1 cellular context compared by ENCODE assay signal in the genomic region with DNA sequence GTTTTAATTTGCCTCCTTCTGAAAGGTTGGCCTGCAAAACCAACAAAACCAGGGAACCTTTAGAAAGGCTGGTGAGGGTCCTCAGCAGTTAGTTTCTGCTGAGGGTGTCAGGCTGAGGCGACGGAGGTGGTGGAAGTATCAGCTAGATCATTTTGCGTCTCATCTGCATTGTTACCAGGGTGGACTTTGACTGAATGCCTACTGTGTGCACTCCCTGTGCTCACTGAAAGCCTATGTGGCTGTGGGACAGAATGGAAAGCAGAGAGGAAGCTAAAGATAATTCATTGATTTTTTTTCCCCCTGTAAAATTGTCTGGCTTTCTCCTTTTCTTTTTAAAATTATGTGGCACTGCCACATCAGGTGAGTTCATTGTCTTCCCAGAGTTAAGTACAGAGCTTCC.
TF ChIP-seq lines count a peak whose summit lies in the region.

No MANE protein-coding gene starts in this region.

TF ChIP-seq in H1, 55 proteins besides CTCF, POLR2A, EP300 and RAD21 (continued from another document):
- TF ChIP-seq, protein P1, sequence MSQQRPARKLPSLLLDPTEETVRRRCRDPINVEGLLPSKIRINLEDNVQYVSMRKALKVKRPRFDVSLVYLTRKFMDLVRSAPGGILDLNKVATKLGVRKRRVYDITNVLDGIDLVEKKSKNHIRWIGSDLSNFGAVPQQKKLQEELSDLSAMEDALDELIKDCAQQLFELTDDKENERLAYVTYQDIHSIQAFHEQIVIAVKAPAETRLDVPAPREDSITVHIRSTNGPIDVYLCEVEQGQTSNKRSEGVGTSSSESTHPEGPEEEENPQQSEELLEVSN (IDR thresholded peaks at IDR 0.05), result no peak
- TF ChIP-seq GABPA (IDR thresholded peaks at IDR 0.05; ENCODE audit: borderline replicate concordance, insufficient read depth, low read length) (no peak), TAF7 (optimal IDR thresholded peaks at IDR 0.05; ENCODE audit: borderline replicate concordance, low read depth, low read length) (no peak), POU5F1 (IDR thresholded peaks at IDR 0.05; ENCODE audit: low read depth, low read length) (no peak), ATF3 (IDR thresholded peaks at IDR 0.05; ENCODE audit: insufficient read depth, low read depth, low read length) (no peak), KDM1A (IDR thresholded peaks at IDR 0.05; ENCODE audit: borderline replicate concordance, low read length) (no peak), CBX5 (IDR thresholded peaks at IDR 0.05; ENCODE audit: low read depth, low read length) (no peak), POLR2AphosphoS5 (IDR thresholded peaks at IDR 0.05; ENCODE audit: low read depth, low read length) (no peak), RFX5 (IDR thresholded peaks at IDR 0.05; ENCODE audit: borderline replicate concordance, low read depth, low read length) (no peak), SIRT6 (IDR thresholded peaks at IDR 0.05; ENCODE audit: low read length) (no peak), CHD1 (IDR thresholded peaks at IDR 0.05; ENCODE audit: low read depth, low read length) (no peak), BRCA1 (IDR thresholded peaks at IDR 0.05; ENCODE audit: low read depth, low read length) (no peak), FOSL1 (IDR thresholded peaks at IDR 0.05; ENCODE audit: insufficient read depth, low read depth, low read length) (no peak), RXRA (IDR thresholded peaks at IDR 0.05; ENCODE audit: insufficient read depth, low read depth, low read length) (no peak), CHD7 (IDR thresholded peaks at IDR 0.05; ENCODE audit: insufficient replicate concordance, low read length) (no peak), KDM4A (IDR thresholded peaks at IDR 0.05; ENCODE audit: low read depth, low read length, severe bottlenecking) (no peak)
